Comparison of ENCODE assay signal across 8 cellular contexts in the genomic region with DNA sequence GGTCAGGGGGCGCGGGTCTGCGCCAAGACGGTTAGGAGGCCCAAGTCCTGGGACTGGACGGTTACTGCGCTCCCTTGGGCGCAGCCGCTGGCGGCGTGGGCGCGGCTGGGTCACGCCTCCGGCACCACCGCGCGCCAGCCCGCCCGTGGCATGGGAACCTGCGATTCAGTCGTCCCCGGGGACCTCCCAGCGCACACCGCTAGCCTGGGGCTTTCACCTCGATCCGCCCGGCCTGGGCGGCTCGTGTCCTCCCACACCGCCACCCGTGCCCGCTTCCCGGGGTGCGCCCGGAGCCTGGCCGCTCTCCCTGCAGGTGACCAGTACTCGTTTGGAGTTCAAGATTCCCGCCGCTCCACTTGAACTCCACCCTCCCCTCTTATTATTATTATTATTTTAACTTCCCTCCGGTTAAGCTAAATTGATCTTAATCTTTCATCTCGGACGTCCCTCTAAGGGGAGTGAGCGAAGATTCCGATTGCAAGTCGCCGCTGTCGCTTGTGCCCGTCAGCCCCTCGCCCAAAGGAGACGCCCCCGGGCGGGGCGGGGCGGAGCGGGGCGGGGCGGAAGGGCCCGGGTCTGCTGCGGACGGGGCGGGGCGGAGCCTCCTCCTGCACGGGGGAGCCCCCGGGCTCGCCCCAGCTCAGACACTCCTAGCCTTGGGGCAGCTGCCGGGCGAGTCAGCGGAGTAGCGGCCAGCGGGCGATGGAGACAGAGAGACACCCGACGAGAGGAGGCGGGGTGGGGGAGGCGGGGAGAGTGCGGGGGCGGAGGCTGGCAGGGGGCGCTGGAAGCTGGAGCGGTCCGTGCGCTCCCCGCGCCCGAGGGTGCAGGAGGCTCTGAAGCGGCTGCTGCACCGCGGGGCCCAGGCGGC. TPM values are rescaled to one million over a fixed set of nuclear protein-coding genes. Genes with fewer than 3 reads are reported as not detected.
DNase-seq lines count a peak whose midpoint lies in the region; ATAC-seq and TF ChIP-seq lines count a peak whose summit lies in the region.

A gene with protein sequence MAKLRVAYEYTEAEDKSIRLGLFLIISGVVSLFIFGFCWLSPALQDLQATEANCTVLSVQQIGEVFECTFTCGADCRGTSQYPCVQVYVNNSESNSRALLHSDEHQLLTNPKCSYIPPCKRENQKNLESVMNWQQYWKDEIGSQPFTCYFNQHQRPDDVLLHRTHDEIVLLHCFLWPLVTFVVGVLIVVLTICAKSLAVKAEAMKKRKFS (plus strand): TSS at position 643 of the 871 bp plus-strand sequence. CDS start 445 bp downstream, outside the sequence.

- no peaks in the 10 kb centered on the region for H3K27me3 ChIP-seq in tibial nerve

- no peaks in the 10 kb centered on the region for H3K36me3 Mint-ChIP-seq in osteocyte (ENCODE audit: unreplicated experiment)

- WGBS in tibial nerve, 2 donors, result 0 to 1% methylated on average over 36 to 65 of the region's 88 CpGs

- H3K4me1 ChIP-seq in tibial nerve, result peaks cover 0 to 13% (median 8%) of the 10 kb centered on the region in 4 donors

- no peak within 1 kb of the TSS for H3K27ac Mint-ChIP-seq in osteocyte (ENCODE audit: unreplicated experiment)

- TF ChIP-seq CTCF in osteocyte (IDR thresholded peaks at IDR 0.05), result no peak
- TF ChIP-seq CTCF in tibial nerve (IDR thresholded peaks at IDR 0.05), result no peak

- peak within 1 kb of the TSS; percentile 60 to 92 (median 81) for H3K27ac ChIP-seq in tibial nerve

- DNase-seq in DMS 273 (lab: John Stamatoyannopoulos, UW; ENCODE audit: unreplicated experiment) (peak; percentile 85), HuH-7.5 (ENCODE audit: low spot score) (peak; percentile 76), SHP77 (lab: John Stamatoyannopoulos, UW) (peak; percentile 61 to 64), activated gamma-delta T cell treated with Interleukin-2 at 50 U/mL for 16 hours (peak; percentile 65), glomerular visceral epithelial cell (ENCODE audit: extremely low spot score) (peak; percentile 82), osteocyte (ENCODE audit: extremely low spot score, unreplicated experiment) (peak; percentile 85), tibial nerve (ENCODE audit: low spot score in 2 of 2) (peak; percentile 28 to 33)

- no peaks in the 10 kb centered on the region for H3K36me3 ChIP-seq in tibial nerve

- H3K9me3 Mint-ChIP-seq in osteocyte (ENCODE audit: unreplicated experiment), result no peaks in the 10 kb centered on the region

- peak in 1 of 2 donors; percentile 73 for TF ChIP-seq EP300 in tibial nerve (IDR thresholded peaks at IDR 0.05)

- ATAC-seq in GM21576 (IDR thresholded peaks at IDR 0.05; ENCODE audit: unreplicated experiment), result peak; percentile 83

- H3K4me3 Mint-ChIP-seq in osteocyte (ENCODE audit: unreplicated experiment), result peak within 1 kb of the TSS; percentile 84

- H3K27me3 Mint-ChIP-seq in osteocyte (ENCODE audit: unreplicated experiment), result peaks cover 48% of the 10 kb centered on the region

- TF ChIP-seq POLR2A in tibial nerve (IDR thresholded peaks at IDR 0.05), result peak in 1 of 2 donors; percentile 41

- H3K4me1 Mint-ChIP-seq in osteocyte (ENCODE audit: unreplicated experiment), result peaks cover 15% of the 10 kb centered on the region

- H3K9me3 ChIP-seq in tibial nerve, result no peaks in the 10 kb centered on the region

- peak within 1 kb of the TSS; percentile 41 to 90 (median 82) for H3K4me3 ChIP-seq in tibial nerve

RNA-seq across cellular contexts. Expression of the gene that starts here (rescaled TPM):
- total RNA-seq in osteocyte (1.1 and 1.5 TPM in 2 replicates), tibial nerve (10 to 100 TPM; 13.8 to 38.5 (median 25.4) TPM)

Comparison
In these comparisons a context has a peak if more than half of its experiments do, and no peak if none do; other contexts are left out.
1. Peak in every context shown above with its lines: DNase-seq, ATAC-seq, H3K4me3 ChIP-seq and H3K27ac ChIP-seq.
2. DNase-seq: peak in every context shown above with its lines; median percentile 85 in DMS 273; 85 in osteocyte; 82 in glomerular visceral epithelial cell; 76 in HuH-7.5; 65 in activated gamma-delta T cell treated with Interleukin-2 at 50 U/mL for 16 hours; 62 in SHP77; 30 in tibial nerve.